In genomic region chr9:134066546-134066922, GRCh38 we compare ENCODE assay signal across 8 cellular contexts. TPM values are rescaled to one million over a fixed set of nuclear protein-coding genes. Genes with fewer than 3 reads are reported as not detected.
DNase-seq lines count a peak whose midpoint lies in the region; ATAC-seq and TF ChIP-seq lines count a peak whose summit lies in the region.

No MANE protein-coding gene starts in this region.

- peak overlapping the region; percentile 95 for H3K4me2 ChIP-seq in skeletal muscle satellite cell (ENCODE audit: low read length)

- peaks cover 59% of the 10 kb centered on the region for H3K79me2 ChIP-seq in ACC112 (ENCODE audit: control insufficient read depth, insufficient read depth, low read length, unreplicated experiment)

- TF ChIP-seq CTCF in GM13976 (IDR thresholded peaks at IDR 0.05; ENCODE audit: borderline replicate concordance, control extremely low read depth, extremely low read depth, insufficient read depth, missing control alignments) (no peak), VCaP (conservative IDR thresholded peaks at IDR 0.05) (no peak), glutamatergic neuron (IDR thresholded peaks at IDR 0.05; ENCODE audit: partially characterized antibody, unreplicated experiment) (no peak)

- H3K36me3 ChIP-seq in ACC112 (ENCODE audit: insufficient read depth, low read length) (no peaks in the 10 kb centered on the region), skeletal muscle satellite cell (ENCODE audit: insufficient read depth, low read length) (peaks cover 8% of the 10 kb centered on the region)

- peak overlapping the region; percentile 95 for H3K9ac ChIP-seq in skeletal muscle satellite cell (ENCODE audit: low read depth, low read length)

- H3K4me1 Mint-ChIP-seq in glutamatergic neuron (ENCODE audit: low read depth, unreplicated experiment): peaks cover 21% of the 10 kb centered on the region

- peaks cover 12% of the 10 kb centered on the region for H3K9me3 Mint-ChIP-seq in glutamatergic neuron (ENCODE audit: unreplicated experiment)

- H3K27ac Mint-ChIP-seq in glutamatergic neuron (ENCODE audit: unreplicated experiment): peak overlapping the region; percentile 82

- no peaks in the 10 kb centered on the region for H3K9me3 ChIP-seq in skeletal muscle satellite cell (replicated peaks; ENCODE audit: low read length)

- peak overlapping the region; percentile 46 for H3K27ac ChIP-seq in ACC112 (ENCODE audit: low read depth, low read length)
- peak overlapping the region; percentile 100 for H3K27ac ChIP-seq in VCaP

- H3K4me1 ChIP-seq in ACC112 (ENCODE audit: control insufficient read depth, insufficient read depth, low read length, unreplicated experiment) (peaks cover 5% of the 10 kb centered on the region), skeletal muscle satellite cell (ENCODE audit: control insufficient read depth, insufficient read depth, low read length) (peaks cover 36% of the 10 kb centered on the region)

- H3K4me3 ChIP-seq in ACC112 (ENCODE audit: low read depth, low read length) (peak overlapping the region; percentile 100), skeletal muscle satellite cell (ENCODE audit: low read length) (peak overlapping the region; percentile 90)

- ATAC-seq in HG03457 (IDR thresholded peaks at IDR 0.05; ENCODE audit: unreplicated experiment): no peak

- DNase-seq in GM13976 (ENCODE audit: low spot score) (peak; percentile 49), glutamatergic neuron (no peak), kidney glomerular epithelial cell (lab: John Stamatoyannopoulos, UW) (no peak), DMS153 treated with DMSO at 0.1 percent for 48 hours (lab: John Stamatoyannopoulos, UW; ENCODE audit: unreplicated experiment) (no peak)

- H3K4me3 Mint-ChIP-seq in glutamatergic neuron (ENCODE audit: unreplicated experiment): peak overlapping the region; percentile 94

- in situ Hi-C loops in GM13976 (cut with MboI; ENCODE audit: low sequenced_read_pairs, unreplicated experiment): no loop called here

- H3K27me3 Mint-ChIP-seq in glutamatergic neuron (ENCODE audit: unreplicated experiment): peaks cover 16% of the 10 kb centered on the region

- H3K27me3 ChIP-seq in ACC112 (ENCODE audit: insufficient read depth, low read length) (peaks cover 23% of the 10 kb centered on the region), skeletal muscle satellite cell (ENCODE audit: control insufficient read depth, insufficient read depth, low read length) (peaks cover 24% of the 10 kb centered on the region)

- no peak overlapping the region for H2AFZ ChIP-seq in ACC112 (ENCODE audit: low read length, unreplicated experiment)

- H3K36me3 Mint-ChIP-seq in glutamatergic neuron (ENCODE audit: unreplicated experiment): no peaks in the 10 kb centered on the region

RNA-seq across cellular contexts. Expression of gene BRD3, which starts 1.3 kb away (rescaled TPM):
- total RNA-seq in glutamatergic neuron (ENCODE audit: unreplicated experiment): 128 TPM
- 3.0 and 3.9 TPM in 2 replicates for total RNA-seq in skeletal muscle satellite cell (2012; rRNA removed)

RNA-seq across cellular contexts. Expression of gene BRD3OS, which starts 41.3 kb away (rescaled TPM):
- 31.6 TPM for total RNA-seq in glutamatergic neuron (ENCODE audit: unreplicated experiment)
- 17.3 and 19.5 TPM in 2 replicates for total RNA-seq in skeletal muscle satellite cell (2012; rRNA removed)
